8 cellular contexts compared by ENCODE assay signal in genomic region chr18:62584241-62585120, GRCh38.
DNase-seq lines count a peak whose midpoint lies in the region; TF ChIP-seq lines count a peak whose summit lies in the region.

No MANE protein-coding gene starts in this region.

- TF ChIP-seq CTCF in Calu3 (IDR thresholded peaks at IDR 0.05; ENCODE audit: unreplicated experiment) = peak; percentile 95
- TF ChIP-seq CTCF in GM20000 (IDR thresholded peaks at IDR 0.05; ENCODE audit: extremely low read depth, missing control alignments) = peak; percentile 95

- CTCF ChIA-PET in Calu3 (lab: Charles Lee) = interaction anchor here (2.3 kb wide), 1 partner anchor 164 kb away, joined by 6 read pairs; no protein-coding TSS in a partner anchor

- H3K27ac ChIP-seq in epithelial cell of prostate = no peak overlapping the region

- no TSS peak for BruUV-seq in Calu3 (replicated peaks; lab: Mats Ljungman, UMichigan)

- H3K9me3 ChIP-seq in NT2/D1 (ENCODE audit: insufficient read depth, low read length) = no peaks in the 10 kb centered on the region

- peaks cover 41% of the 10 kb centered on the region for H3K36me3 Mint-ChIP-seq in Calu3 (ENCODE audit: insufficient read depth, unreplicated experiment)

- intact Hi-C loops in Calu3 (cut with micrococcal nuclease; ENCODE audit: unreplicated experiment) = loop anchor here (1.0 to 5.0 kb wide), 2 partner anchors 123 to 159 kb away; no protein-coding TSS in a partner anchor

- no peaks in the 10 kb centered on the region for H3K36me3 ChIP-seq in NT2/D1 (ENCODE audit: insufficient read depth, insufficient read length, low read length)

- no peak overlapping the region for H3K27ac Mint-ChIP-seq in Calu3 (ENCODE audit: unreplicated experiment)

- no peak overlapping the region for H3K4me3 Mint-ChIP-seq in Calu3 (ENCODE audit: low read depth, unreplicated experiment)

- no peaks in the 10 kb centered on the region for H3K27me3 ChIP-seq in NT2/D1 (ENCODE audit: insufficient read depth, insufficient read length)

- H3K4me3 ChIP-seq in NT2/D1 (ENCODE audit: insufficient read length, low read depth) = no peak overlapping the region

- no peaks in the 10 kb centered on the region for H3K27me3 Mint-ChIP-seq in Calu3 (ENCODE audit: unreplicated experiment)

- H3K4me1 Mint-ChIP-seq in Calu3 (ENCODE audit: low read depth, unreplicated experiment) = peaks cover 20% of the 10 kb centered on the region

- peak; percentile 90 for DNase-seq in Calu3
- peak; percentile 84 for DNase-seq in GM20000 (ENCODE audit: low spot score)
- peak; percentile 73 for DNase-seq in HT1080 (ENCODE audit: low read depth)
- DNase-seq in NT2/D1 (ENCODE audit: low read depth, low spot score) = peak; percentile 77
- peak; percentile 72 for DNase-seq in activated T-cell treated with anti-CD3 and anti-CD28 coated beads for 1 hour (ENCODE audit: low read depth)
- peak; percentile 24 for DNase-seq in epithelial cell of prostate (ENCODE audit: low read depth, low spot score)
- DNase-seq in myocyte (ENCODE audit: low read depth) = peak; percentile 88
- DNase-seq in stimulated activated CD8-positive, alpha-beta memory T cell treated with anti-CD3 and anti-CD28 coated beads, Interleukin-7, amount 100 ng/mL, for 24 hours (ENCODE audit: low read depth) = peak; percentile 80

- H3K4me1 ChIP-seq in NT2/D1 (ENCODE audit: insufficient read depth, insufficient read length) = peaks cover 3% of the 10 kb centered on the region

- H3K9me3 Mint-ChIP-seq in Calu3 (ENCODE audit: low read depth, unreplicated experiment) = no peaks in the 10 kb centered on the region

- no peak overlapping the region for H3K9ac ChIP-seq in NT2/D1 (ENCODE audit: insufficient read length, low read depth)

Comparison
In these comparisons a context has a peak if more than half of its experiments do, and no peak if none do; other contexts are left out.
1. DNase-seq: peak in every context shown above with its lines; median percentile 90 in Calu3; 88 in myocyte; 84 in GM20000; 80 in stimulated activated CD8-positive, alpha-beta memory T cell treated with anti-CD3 and anti-CD28 coated beads, Interleukin-7, amount 100 ng/mL, for 24 hours; 77 in NT2/D1; 73 in HT1080; 72 in activated T-cell treated with anti-CD3 and anti-CD28 coated beads for 1 hour; 24 in epithelial cell of prostate.